In genomic region chr20:56447227-56447626, GRCh38 we compare ENCODE assay signal across 1 cellular context.
TF ChIP-seq lines count a peak whose summit lies in the region.

No MANE protein-coding gene starts in this region.

TF ChIP-seq in H1, 55 proteins besides CTCF, POLR2A, EP300 and RAD21:
- TF ChIP-seq EZH2 (IDR thresholded peaks at IDR 0.05; ENCODE audit: low read depth, low read length, severe bottlenecking) (no peak), NRF1 (IDR thresholded peaks at IDR 0.05; ENCODE audit: low read depth, low read length) (no peak), NANOG (IDR thresholded peaks at IDR 0.05; ENCODE audit: insufficient read depth, low read depth, low read length, poor library complexity, severe bottlenecking) (no peak), EGR1 (IDR thresholded peaks at IDR 0.05; ENCODE audit: borderline replicate concordance, low read depth, low read length) (no peak), RBBP5 (IDR thresholded peaks at IDR 0.05; ENCODE audit: borderline replicate concordance, low read depth, low read length) (no peak)
